In genomic region chr5:135147294-135148090, GRCh38 we compare ENCODE assay signal across 29 cellular contexts.
"Had no signal": no experiment of that assay in that cellular context is flagged by ENCODE, and none has a peak within 500 bp of the region (broad histone marks: within the 10 kb centered on the region; RNA-seq: fewer than 3 reads in every experiment).

No MANE protein-coding gene starts in this region.

- H3K27me3 ChIP-seq: left lung, neutrophil, ovary, right atrium auricular region, stomach, testis, thyroid gland, transverse colon had no signal

- H3K36me3 Mint-ChIP-seq: immature natural killer cell; naive thymus-derived CD8-positive, alpha-beta T cell; neural progenitor cell; stimulated activated naive B cell treated with anti-CD40 and anti-IgM and Interleukin-4, amounts not matched to agents 10 μg/mL and 1 μg/mL and 100 μg/mL, for 72 hours had no signal

- H3K4me3 Mint-ChIP-seq: immature natural killer cell; naive thymus-derived CD8-positive, alpha-beta T cell; nephron progenitor cell; neural progenitor cell; stimulated activated naive B cell treated with anti-CD40 and anti-IgM and Interleukin-4, amounts not matched to agents 10 μg/mL and 1 μg/mL and 100 μg/mL, for 72 hours had no signal

- DNase-seq: hypothalamus; immature natural killer cell; kidney; left colon; left lung; lower lobe of right lung; mammary epithelial cell; mesenchymal stem cell; naive thymus-derived CD8-positive, alpha-beta T cell; nephron progenitor cell; occipital lobe; ovary; stimulated activated CD4-positive, alpha-beta T cell treated with anti-CD3 and anti-CD28 coated beads, Interleukin-12 subunit alpha, Interleukin-12 subunit beta, amount 100 ng/mL, for 4 hours; stimulated activated CD4-positive, alpha-beta T cell treated with anti-CD3 and anti-CD28 coated beads, Interleukin-15, amount 100 ng/mL, for 24 hours; stimulated activated CD4-positive, alpha-beta T cell treated with anti-CD3 and anti-CD28 coated beads, Interleukin-2, amount 100 ng/mL, for 24 hours; stimulated activated CD4-positive, alpha-beta T cell treated with anti-CD3 and anti-CD28 coated beads, Interleukin-4, amount 100 ng/mL, for 1 hour; stimulated activated naive B cell treated with anti-CD40 and anti-IgM and Interleukin-4, amounts not matched to agents 10 μg/mL and 1 μg/mL and 100 μg/mL, for 72 hours; stimulated activated naive CD8-positive, alpha-beta T cell treated with anti-CD3 and anti-CD28 coated beads, Interleukin-15, Interleukin-2, amounts not matched to agents 100 U/mL and 50 U/mL, for 24 hours; stomach; testis; thyroid gland; transverse colon had no signal

- H3K4me3 ChIP-seq: left lung, lower lobe of right lung, neural progenitor cell, ovary, right atrium auricular region, skin epidermis, stomach, testis, thyroid gland, transverse colon had no signal

- ATAC-seq: left colon; left lung; lower lobe of right lung; naive thymus-derived CD8-positive, alpha-beta T cell; sciatic nerve; stimulated activated naive B cell treated with anti-CD40 and anti-IgM and Interleukin-4, amounts not matched to agents 10 μg/mL and 1 μg/mL and 100 μg/mL, for 72 hours; stimulated activated naive CD8-positive, alpha-beta T cell treated with anti-CD3 and anti-CD28 coated beads, Interleukin-15, Interleukin-2, amounts not matched to agents 100 U/mL and 50 U/mL, for 24 hours had no signal

- H3K36me3 ChIP-seq: left lung, lower lobe of right lung, neural progenitor cell, neutrophil, ovary, right atrium auricular region, stomach, thyroid gland, transverse colon had no signal

- H3K27ac ChIP-seq: left lung, lower lobe of right lung, neural progenitor cell, neutrophil, ovary, right atrium auricular region, skin epidermis, stomach, testis, thyroid gland, transverse colon had no signal

- FAIRE-seq: islet of Langerhans, kidney had no signal

- H3K4me1 ChIP-seq: left lung, lower lobe of right lung, right atrium auricular region, testis, thyroid gland, transverse colon had no signal

- H3K4me2 ChIP-seq: neural progenitor cell had no signal

- H3K27ac Mint-ChIP-seq: immature natural killer cell; naive thymus-derived CD8-positive, alpha-beta T cell; nephron progenitor cell; neural progenitor cell; progenitor cell of endocrine pancreas; stimulated activated naive B cell treated with anti-CD40 and anti-IgM and Interleukin-4, amounts not matched to agents 10 μg/mL and 1 μg/mL and 100 μg/mL, for 72 hours had no signal

- H3K9ac ChIP-seq: neural progenitor cell had no signal

- H2AFZ ChIP-seq: neural progenitor cell had no signal

- H3K9me3 ChIP-seq: left lung, lower lobe of right lung, neutrophil, ovary, right atrium auricular region, stomach, testis, thyroid gland, transverse colon had no signal

- H3K4me1 Mint-ChIP-seq: immature natural killer cell; naive thymus-derived CD8-positive, alpha-beta T cell; nephron progenitor cell; neural progenitor cell; stimulated activated naive B cell treated with anti-CD40 and anti-IgM and Interleukin-4, amounts not matched to agents 10 μg/mL and 1 μg/mL and 100 μg/mL, for 72 hours had no signal
